Comparison of ENCODE assay signal across 17 cellular contexts in genomic region chr17:62625184-62625869, GRCh38. TPM values are rescaled to one million over a fixed set of nuclear protein-coding genes. Genes with fewer than 3 reads are reported as not detected.
A peak's percentile ranks its signal among the peaks of the same experiment; 100 is the strongest.
DNase-seq lines count a peak whose midpoint lies in the region; ATAC-seq, FAIRE-seq and TF ChIP-seq lines count a peak whose summit lies in the region.
"Had no signal": no experiment of that assay in that cellular context is flagged by ENCODE, and none has a peak within 500 bp of the region (broad histone marks: within the 10 kb centered on the region; RNA-seq: fewer than 3 reads in every experiment).

No MANE protein-coding gene starts in this region.

- peaks cover 5 to 14% of the 10 kb centered on the region in 2 donors for H3K4me1 ChIP-seq in kidney (ENCODE audit: control insufficient read depth in 1 of 2, insufficient read depth in 1 of 2, low read depth in 1 of 2, low read length in 2 of 2)
- no peaks in the 10 kb centered on the region for H3K4me1 ChIP-seq in MM.1S (ENCODE audit: low read length)

- H4K20me1 ChIP-seq in MM.1S (ENCODE audit: insufficient read depth, low read length), result no peaks in the 10 kb centered on the region

- intact Hi-C loops in kidney (cut with DNase I), result no loop called here

- no peak for ATAC-seq in activated T-cell treated with anti-CD3 and anti-CD28 coated beads, Interleukin-2, amount 50 U/mL, for 4 hours
- no peak for ATAC-seq in activated T-cell treated with anti-CD3 and anti-CD28 coated beads, Interleukin-2, amount 50 U/mL, for 72 hours (replicated peaks in 1 of 2)
- ATAC-seq: WTC11 had no signal

- no peaks in the 10 kb centered on the region for H3K79me2 ChIP-seq in MM.1S (ENCODE audit: low read length)

- FAIRE-seq in kidney (lab: Jason Lieb, UNC), result no peak
- FAIRE-seq in urothelium cell line (lab: Jason Lieb, UNC), result peak; percentile 71
- FAIRE-seq: astrocyte had no signal

- peaks cover 37% of the 10 kb centered on the region for H3K27me3 ChIP-seq in MM.1S (replicated peaks; ENCODE audit: insufficient read depth, low read length)

- no peaks in the 10 kb centered on the region for H3F3A ChIP-seq in MM.1S (ENCODE audit: insufficient read depth, low read length)

- H3K4me3 ChIP-seq in kidney (ENCODE audit: low read length in 2 of 2), result no peak overlapping the region
- H3K4me3 ChIP-seq in MM.1S (ENCODE audit: low read length), result no peak overlapping the region
- H3K4me3 ChIP-seq: esophagus muscularis mucosa had no signal

- H3K36me3 Mint-ChIP-seq in activated T-cell treated with anti-CD3 and anti-CD28 coated beads, Interleukin-2, amount 50 U/mL, for 4 hours (ENCODE audit: insufficient read depth), result no peaks in the 10 kb centered on the region
- no peaks in the 10 kb centered on the region for H3K36me3 Mint-ChIP-seq in activated T-cell treated with anti-CD3 and anti-CD28 coated beads, Interleukin-2, amount 50 U/mL, for 72 hours (ENCODE audit: insufficient read depth in 2 of 2)
- H3K36me3 Mint-ChIP-seq in activated naive CD8-positive, alpha-beta T cell treated with anti-CD3 and anti-CD28 coated beads for 36 hours, result peaks cover 7% of the 10 kb centered on the region

- H3K27ac ChIP-seq in RWPE1 (0 out of 2 replicates have a peak overlapping the region, but pooled peaks have one; percentile 82), kidney (ENCODE audit: low read depth in 2 of 2, low read length in 2 of 2) (peak overlapping the region; percentile 11 to 14), MM.1S (ENCODE audit: low read length) (no peak overlapping the region)

- H3K9ac ChIP-seq in kidney (ENCODE audit: low read length in 2 of 2), result no peak overlapping the region
- no peak overlapping the region for H3K9ac ChIP-seq in MM.1S (ENCODE audit: low read length)

- POLR2A ChIA-PET in RWPE1 (lab: Yijun Ruan, JAX; ENCODE audit: low non-redundant PET), result no interaction called here

- DNase-seq in activated T-cell treated with anti-CD3 and anti-CD28 coated beads, Interleukin-2, amount 50 U/mL, for 4 hours, result no peak
- no peak for DNase-seq in activated T-cell treated with anti-CD3 and anti-CD28 coated beads, Interleukin-2, amount 50 U/mL, for 72 hours
- DNase-seq in RWPE1 (ENCODE audit: low spot score) (no peak), kidney (no peak), urothelium cell line (ENCODE audit: low spot score) (no peak), MM.1S (no peak)
- no peak for DNase-seq in stimulated activated CD4-positive, alpha-beta T cell treated with anti-CD3 and anti-CD28 coated beads, Interleukin-4, amount 100 ng/mL, for 1 hour
- DNase-seq in activated naive CD8-positive, alpha-beta T cell treated with anti-CD3 and anti-CD28 coated beads for 36 hours, result no peak
- DNase-seq: activated gamma-delta T cell treated with Interleukin-2 at 50 U/mL for 16 hours, Calu3, cortex of kidney, kidney glomerular epithelial cell, NCI-H2171 treated with DMSO at 0.1 percent for 48 hours, SW 1271 had no signal

- no peak overlapping the region for H3K27ac Mint-ChIP-seq in activated T-cell treated with anti-CD3 and anti-CD28 coated beads, Interleukin-2, amount 50 U/mL, for 72 hours
- no peak overlapping the region for H3K27ac Mint-ChIP-seq in activated naive CD8-positive, alpha-beta T cell treated with anti-CD3 and anti-CD28 coated beads for 36 hours
- H3K27ac Mint-ChIP-seq: WTC11 had no signal

- H3K9me3 ChIP-seq in kidney (ENCODE audit: control insufficient read depth in 1 of 2, low read length in 2 of 2) (no peaks in the 10 kb centered on the region), MM.1S (replicated peaks; ENCODE audit: insufficient read depth, low read length) (no peaks in the 10 kb centered on the region)
- H3K9me3 ChIP-seq: esophagus muscularis mucosa had no signal

- no peak for TF ChIP-seq CTCF in RWPE1 (conservative IDR thresholded peaks at IDR 0.05; ENCODE audit: low read depth)
- TF ChIP-seq CTCF in kidney (IDR thresholded peaks at IDR 0.05; ENCODE audit: borderline replicate concordance, extremely low read depth, insufficient read depth), result no peak
- TF ChIP-seq CTCF in MM.1S (IDR thresholded peaks at IDR 0.05; ENCODE audit: low read length), result no peak

- no peak overlapping the region for H3K4me2 ChIP-seq in MM.1S (ENCODE audit: low read depth, low read length)

- CTCF ChIA-PET in RWPE1 (lab: Yijun Ruan, JAX), result no interaction called here

- no peak overlapping the region for H2AFZ ChIP-seq in MM.1S (ENCODE audit: low read length)

- H3K4me1 Mint-ChIP-seq in activated T-cell treated with anti-CD3 and anti-CD28 coated beads, Interleukin-2, amount 50 U/mL, for 4 hours (ENCODE audit: low read depth), result peaks cover 15% of the 10 kb centered on the region
- peaks cover 27% of the 10 kb centered on the region for H3K4me1 Mint-ChIP-seq in activated T-cell treated with anti-CD3 and anti-CD28 coated beads, Interleukin-2, amount 50 U/mL, for 72 hours (ENCODE audit: low read depth)
- peaks cover 12% of the 10 kb centered on the region for H3K4me1 Mint-ChIP-seq in activated naive CD8-positive, alpha-beta T cell treated with anti-CD3 and anti-CD28 coated beads for 36 hours

- H3K36me3 ChIP-seq in kidney (ENCODE audit: control insufficient read depth in 1 of 2, insufficient read depth in 2 of 2, low read length in 2 of 2), result no peaks in the 10 kb centered on the region
- no peaks in the 10 kb centered on the region for H3K36me3 ChIP-seq in MM.1S (replicated peaks; ENCODE audit: insufficient read depth, low read length)

- no peaks in the 10 kb centered on the region for H3K9me2 ChIP-seq in MM.1S (replicated peaks; ENCODE audit: insufficient read depth, low read length)

- no peaks in the 10 kb centered on the region for H3K9me3 Mint-ChIP-seq in activated T-cell treated with anti-CD3 and anti-CD28 coated beads, Interleukin-2, amount 50 U/mL, for 4 hours
- no peaks in the 10 kb centered on the region for H3K9me3 Mint-ChIP-seq in activated T-cell treated with anti-CD3 and anti-CD28 coated beads, Interleukin-2, amount 50 U/mL, for 72 hours
- no peaks in the 10 kb centered on the region for H3K9me3 Mint-ChIP-seq in activated naive CD8-positive, alpha-beta T cell treated with anti-CD3 and anti-CD28 coated beads for 36 hours
- H3K9me3 Mint-ChIP-seq: WTC11 had no signal

- peak overlapping the region; percentile 2 for H3K4me3 Mint-ChIP-seq in activated T-cell treated with anti-CD3 and anti-CD28 coated beads, Interleukin-2, amount 50 U/mL, for 4 hours
- peak overlapping the region in 1 of 2 donors; percentile 69 for H3K4me3 Mint-ChIP-seq in activated T-cell treated with anti-CD3 and anti-CD28 coated beads, Interleukin-2, amount 50 U/mL, for 72 hours
- no peak overlapping the region for H3K4me3 Mint-ChIP-seq in activated naive CD8-positive, alpha-beta T cell treated with anti-CD3 and anti-CD28 coated beads for 36 hours

- peaks cover 20% of the 10 kb centered on the region for H3K27me3 Mint-ChIP-seq in activated T-cell treated with anti-CD3 and anti-CD28 coated beads, Interleukin-2, amount 50 U/mL, for 4 hours (ENCODE audit: low read depth)
- H3K27me3 Mint-ChIP-seq in activated T-cell treated with anti-CD3 and anti-CD28 coated beads, Interleukin-2, amount 50 U/mL, for 72 hours (ENCODE audit: low read depth), result peaks cover 28% of the 10 kb centered on the region
- peaks cover 5% of the 10 kb centered on the region for H3K27me3 Mint-ChIP-seq in activated naive CD8-positive, alpha-beta T cell treated with anti-CD3 and anti-CD28 coated beads for 36 hours

RNA-seq across cellular contexts. Expression of gene MRC2, which starts 2.1 kb away (rescaled TPM):
- total RNA-seq in activated T-cell treated with anti-CD3 and anti-CD28 coated beads, Interleukin-2, amount 50 U/mL, for 4 hours, result 1 to 10 TPM; 3.4 to 6.2 (median 3.8) TPM
- 10 to 100 TPM in 1 of 2 donors, 1 to 10 TPM in 1; 6.1 to 14.2 TPM for total RNA-seq in activated T-cell treated with anti-CD3 and anti-CD28 coated beads, Interleukin-2, amount 50 U/mL, for 72 hours
- 23.7 TPM for total RNA-seq in kidney
- 18.0 TPM for polyA plus RNA-seq in kidney (ENCODE audit: insufficient read depth, low read depth, low replicate concordance)
- 1 to 10 TPM; 5.1 to 5.8 TPM for total RNA-seq in activated naive CD8-positive, alpha-beta T cell treated with anti-CD3 and anti-CD28 coated beads for 36 hours
